Comparison of ENCODE assay signal across 10 cellular contexts in the genomic region with DNA sequence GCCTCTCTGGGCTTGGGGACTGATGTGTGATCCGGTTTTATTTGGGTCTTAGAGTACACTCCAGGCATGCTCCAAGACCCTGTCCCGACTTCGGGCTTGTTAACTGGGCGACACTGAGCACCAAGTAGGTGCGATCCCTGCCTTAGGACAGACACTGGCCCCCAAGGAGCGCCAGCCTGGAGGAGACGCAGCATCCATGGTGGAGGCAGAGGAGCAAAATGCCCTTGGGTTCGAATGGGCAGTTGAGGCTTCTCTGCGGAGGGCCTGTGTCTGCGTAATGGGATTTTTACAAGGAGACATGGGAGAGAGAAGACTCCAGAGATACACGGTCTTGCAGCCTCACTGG. TPM values are rescaled to one million over a fixed set of nuclear protein-coding genes. Genes with fewer than 3 reads are reported as not detected.
DNase-seq lines count a peak whose midpoint lies in the region; ATAC-seq, FAIRE-seq and TF ChIP-seq lines count a peak whose summit lies in the region.
"Had no signal": no experiment of that assay in that cellular context is flagged by ENCODE, and none has a peak within 500 bp of the region (broad histone marks: within the 10 kb centered on the region; RNA-seq: fewer than 3 reads in every experiment).

No MANE protein-coding gene starts in this region.

- H3K36me3 ChIP-seq in CD4-positive, alpha-beta memory T cell (ENCODE audit: insufficient read depth, low read length): peaks cover 18% of the 10 kb centered on the region
- H3K36me3 ChIP-seq in PC-3 (ENCODE audit: low read depth, low read length) (no peaks in the 10 kb centered on the region), endothelial cell of umbilical vein (ENCODE audit: control insufficient read depth in 2 of 2, extremely low read depth in 1 of 2, insufficient read depth in 2 of 2, low read length in 2 of 2) (peaks cover 0 to 3% of the 10 kb centered on the region in 2 experiments)

- dilution Hi-C loops in endothelial cell of umbilical vein (cut with MboI; ENCODE audit: extremely low pct_ligation_motif_present, low sequenced_read_pairs): no loop called here

- H3K9me1 ChIP-seq in endothelial cell of umbilical vein (replicated peaks; ENCODE audit: control insufficient read depth, extremely low read depth, insufficient read depth, low read length): no peaks in the 10 kb centered on the region

- peaks cover 40% of the 10 kb centered on the region for H3K4me1 ChIP-seq in CD4-positive, alpha-beta memory T cell (ENCODE audit: insufficient read depth, low read length)
- H3K4me1 ChIP-seq in PC-3 (ENCODE audit: insufficient read depth, low read length) (peaks cover 35% of the 10 kb centered on the region), endothelial cell of umbilical vein (ENCODE audit: control insufficient read depth, extremely low read depth, insufficient read depth, low read length) (peaks cover 40% of the 10 kb centered on the region)

- POLR2A ChIA-PET in CD4-positive, alpha-beta memory T cell (lab: Charles Lee; ENCODE audit: partially characterized antibody): interaction anchor here (1.0 to 3.0 kb wide), 9 partner anchors 12 to 434 kb away, joined by 3 to 35 read pairs (median 5); a partner anchor contains a TSS
- POLR2A ChIA-PET in PC-3 (lab: Charles Lee; ENCODE audit: unreplicated experiment): no interaction called here
- POLR2A ChIA-PET in endothelial cell of umbilical vein (lab: Charles Lee): no interaction called here

- no peaks in the 10 kb centered on the region for H3F3A ChIP-seq in PC-3 (ENCODE audit: low read length, unreplicated experiment)

- DNase-seq in CD4-positive, alpha-beta memory T cell: no peak
- DNase-seq in PC-3 (no peak), endothelial cell of umbilical vein (ENCODE audit: low read depth, low spot score) (no peak), osteocyte (ENCODE audit: extremely low spot score, unreplicated experiment) (no peak), NCI-H524 treated with DMSO at 0.1 percent for 48 hours (lab: John Stamatoyannopoulos, UW) (no peak), frontal cortex (ENCODE audit: low spot score in 2 of 2) (no peak), AML-193 (lab: John Stamatoyannopoulos, UW) (no peak)

- H3K79me2 ChIP-seq in PC-3 (ENCODE audit: low read length): peaks cover 38% of the 10 kb centered on the region
- H3K79me2 ChIP-seq in endothelial cell of umbilical vein (ENCODE audit: control insufficient read depth, insufficient read depth, low read length): peaks cover 26% of the 10 kb centered on the region

- no peak overlapping the region for H3K27ac ChIP-seq in CD4-positive, alpha-beta memory T cell (ENCODE audit: low read depth, low read length)
- H3K27ac ChIP-seq in PC-3 (ENCODE audit: low read length) (no peak overlapping the region), endothelial cell of umbilical vein (ENCODE audit: insufficient read depth, low read depth, low read length) (peak overlapping the region; percentile 21)

- no peaks in the 10 kb centered on the region for H3K9me3 Mint-ChIP-seq in CD4-positive, alpha-beta memory T cell
- no peaks in the 10 kb centered on the region for H3K9me3 Mint-ChIP-seq in osteocyte (ENCODE audit: unreplicated experiment)

- H3K9ac ChIP-seq in PC-3 (ENCODE audit: low read length): peak overlapping the region; percentile 94
- peak overlapping the region; percentile 39 for H3K9ac ChIP-seq in endothelial cell of umbilical vein (replicated peaks; ENCODE audit: extremely low read depth, insufficient read depth, low read length)

- FAIRE-seq in endothelial cell of umbilical vein (lab: Jason Lieb, UNC) (no peak), frontal cortex (lab: Jason Lieb, UNC) (no peak)

- peaks cover 0 to 5% of the 10 kb centered on the region in 2 donors for H3K27me3 Mint-ChIP-seq in CD4-positive, alpha-beta memory T cell
- no peaks in the 10 kb centered on the region for H3K27me3 Mint-ChIP-seq in osteocyte (ENCODE audit: unreplicated experiment)

- H3K27me3 ChIP-seq in CD4-positive, alpha-beta memory T cell (ENCODE audit: insufficient read depth, low read length): no peaks in the 10 kb centered on the region
- H3K27me3 ChIP-seq in PC-3 (ENCODE audit: low read length): peaks cover 3% of the 10 kb centered on the region; the same call in 1 of the 2 replicates
- peaks cover 0 to 2% of the 10 kb centered on the region in 2 experiments for H3K27me3 ChIP-seq in endothelial cell of umbilical vein (ENCODE audit: control insufficient read depth in 2 of 2, insufficient read depth in 2 of 2, low read length in 2 of 2)

- H3K4me1 Mint-ChIP-seq in CD4-positive, alpha-beta memory T cell: peaks cover 35 to 47% (median 41%) of the 10 kb centered on the region in 4 donors
- H3K4me1 Mint-ChIP-seq in osteocyte (ENCODE audit: unreplicated experiment): peaks cover 59% of the 10 kb centered on the region

- BruUV-seq in PC-3 (replicated peaks; lab: Mats Ljungman, UMichigan): TSS peak; percentile 77
- BruUV-seq in endothelial cell of umbilical vein (replicated peaks; lab: Mats Ljungman, UMichigan): TSS peak; percentile 39

- H4K20me1 ChIP-seq in PC-3 (ENCODE audit: low read length): no peaks in the 10 kb centered on the region
- H4K20me1 ChIP-seq in endothelial cell of umbilical vein (replicated peaks; ENCODE audit: control insufficient read depth, extremely low read depth, insufficient read depth, low read length): no peaks in the 10 kb centered on the region

- H3K36me3 Mint-ChIP-seq in CD4-positive, alpha-beta memory T cell: peaks cover 17 to 36% of the 10 kb centered on the region in 2 donors
- peaks cover 5% of the 10 kb centered on the region for H3K36me3 Mint-ChIP-seq in osteocyte (ENCODE audit: unreplicated experiment)

- CTCF ChIA-PET in CD4-positive, alpha-beta memory T cell (lab: Charles Lee; ENCODE audit: partially characterized antibody): interaction anchor here (5.8 kb wide), 1 partner anchor 19 kb away, joined by 31 read pairs; no protein-coding TSS in a partner anchor
- CTCF ChIA-PET in PC-3 (lab: Charles Lee) (interaction anchor here (0.6 kb wide), 1 partner anchor 17 kb away, joined by 3 read pairs; no protein-coding TSS in a partner anchor), endothelial cell of umbilical vein (lab: Charles Lee) (interaction anchor here (2.1 to 3.0 kb wide), 2 partner anchors 11 to 238 kb away, joined by 8 to 16 read pairs; no protein-coding TSS in a partner anchor)

- no peak overlapping the region for H3K4me3 ChIP-seq in CD4-positive, alpha-beta memory T cell (ENCODE audit: low read length in 2 of 2)
- H3K4me3 ChIP-seq in PC-3 (ENCODE audit: low read length) (peak overlapping the region; percentile 89), endothelial cell of umbilical vein (replicated peaks in 1 of 3; ENCODE audit: insufficient read depth in 1 of 3, low read depth in 1 of 3, low read length in 3 of 3) (peak overlapping the region in 2 of 3 experiments; percentile 76 to 83)

- no peak for ATAC-seq in PC-3
- no peak for ATAC-seq in GM21367 (IDR thresholded peaks at IDR 0.05; ENCODE audit: unreplicated experiment)

- peak overlapping the region; percentile 70 to 87 (median 80) for H3K4me3 Mint-ChIP-seq in CD4-positive, alpha-beta memory T cell
- H3K4me3 Mint-ChIP-seq in osteocyte (ENCODE audit: unreplicated experiment): peak overlapping the region; percentile 73

- intact Hi-C loops in CD4-positive, alpha-beta memory T cell (cut with micrococcal nuclease): loop anchor here (1.0 to 2.0 kb wide), 4 partner anchors 67 to 637 kb away; a partner anchor contains a TSS
- intact Hi-C loops in PC-3 (cut with micrococcal nuclease) (no loop called here), endothelial cell of umbilical vein (cut with micrococcal nuclease) (loop anchor here (1.0 kb wide), 2 partner anchors 8 to 18 kb away; no protein-coding TSS in a partner anchor)

- peak overlapping the region; percentile 95 for H3K4me2 ChIP-seq in PC-3 (ENCODE audit: low read length)
- H3K4me2 ChIP-seq in endothelial cell of umbilical vein (ENCODE audit: insufficient read depth, low read length): peak overlapping the region; percentile 91

- TF ChIP-seq POLR2A in endothelial cell of umbilical vein (IDR thresholded peaks at IDR 0.05; ENCODE audit: low read depth, low read length): no peak

- no peaks in the 10 kb centered on the region for H3K9me2 ChIP-seq in PC-3 (replicated peaks; ENCODE audit: low read length)

- H3K9me3 ChIP-seq in CD4-positive, alpha-beta memory T cell (ENCODE audit: control insufficient read depth in 1 of 2, low read length in 2 of 2): no peaks in the 10 kb centered on the region
- H3K9me3 ChIP-seq in PC-3 (ENCODE audit: low read length) (no peaks in the 10 kb centered on the region), endothelial cell of umbilical vein (replicated peaks; ENCODE audit: control insufficient read depth, insufficient read depth, low read length) (no peaks in the 10 kb centered on the region)

- H3K27ac Mint-ChIP-seq in CD4-positive, alpha-beta memory T cell: peak overlapping the region in 6 of 7 donors; percentile 44 to 90 (median 74)
- peak overlapping the region; percentile 88 for H3K27ac Mint-ChIP-seq in osteocyte (ENCODE audit: unreplicated experiment)

- H2AFZ ChIP-seq in PC-3 (ENCODE audit: low read length) (peak overlapping the region; percentile 92), endothelial cell of umbilical vein (ENCODE audit: low read depth, low read length) (peak overlapping the region; percentile 49)

- TF ChIP-seq CTCF in PC-3 (conservative IDR thresholded peaks at IDR 0.05; ENCODE audit: low read depth, low read length) (no peak), endothelial cell of umbilical vein (IDR thresholded peaks at IDR 0.05; ENCODE audit: extremely low read depth in 1 of 2, insufficient read depth in 1 of 2, low read depth in 1 of 2, low read length in 2 of 2) (no peak), osteocyte (IDR thresholded peaks at IDR 0.05) (no peak)

RNA-seq across cellular contexts. Expression of a gene that starts 0.6 kb away (rescaled TPM):
- total RNA-seq in CD4-positive, alpha-beta memory T cell: 100 to 1,000 TPM; 115 to 126 TPM
- 10 to 100 TPM; 13.5 to 44.6 TPM for polyA plus RNA-seq in CD4-positive, alpha-beta memory T cell
- 54.5 and 83.6 TPM in 2 replicates for total RNA-seq in PC-3 (2014; rRNA removed)
- total RNA-seq in endothelial cell of umbilical vein: 81.8 and 84.3 TPM in 2 replicates
- 54.9 and 61.1 TPM in 2 replicates for polyA plus RNA-seq in endothelial cell of umbilical vein
- 51.9 and 65.9 TPM in 2 replicates for polyA plus RNA-seq in endothelial cell of umbilical vein (2011; cell fraction: cytosol; rRNA removed)
- 178 and 190 TPM in 2 replicates for polyA plus RNA-seq in endothelial cell of umbilical vein (2011; cell fraction: nucleus; rRNA removed)
- 38.6 and 40.5 TPM in 2 replicates for polyA plus RNA-seq in endothelial cell of umbilical vein (2012)
- polyA minus RNA-seq in endothelial cell of umbilical vein: 75.4 and 78.6 TPM in 2 replicates
- 18.9 TPM for polyA minus RNA-seq in endothelial cell of umbilical vein (2011; cell fraction: cytosol; rRNA and poly(A)+ RNA removed)
- 88.2 and 102 TPM in 2 replicates for polyA minus RNA-seq in endothelial cell of umbilical vein (2011; cell fraction: nucleus; rRNA and poly(A)+ RNA removed)
- total RNA-seq in osteocyte: 69.3 and 70.4 TPM in 2 replicates
- 29.3 TPM for total RNA-seq in frontal cortex

RNA-seq across cellular contexts. Expression of a gene that starts 14.3 kb away (rescaled TPM):
- total RNA-seq in CD4-positive, alpha-beta memory T cell: not detected
- polyA plus RNA-seq in CD4-positive, alpha-beta memory T cell: not detected
- total RNA-seq in PC-3 (2014; rRNA removed) (not detected in 2 replicates), endothelial cell of umbilical vein (not detected in 2 replicates), osteocyte (not detected in 2 replicates), frontal cortex (not detected)
- polyA plus RNA-seq in endothelial cell of umbilical vein: not detected in 2 replicates
- not detected in 2 replicates for polyA plus RNA-seq in endothelial cell of umbilical vein (2011; cell fraction: cytosol; rRNA removed)
- not detected in 2 replicates for polyA plus RNA-seq in endothelial cell of umbilical vein (2011; cell fraction: nucleus; rRNA removed)
- not detected in 2 replicates for polyA plus RNA-seq in endothelial cell of umbilical vein (2012)
- polyA minus RNA-seq in endothelial cell of umbilical vein: not detected in 2 replicates
- not detected for polyA minus RNA-seq in endothelial cell of umbilical vein (2011; cell fraction: cytosol; rRNA and poly(A)+ RNA removed)
- polyA minus RNA-seq in endothelial cell of umbilical vein (2011; cell fraction: nucleus; rRNA and poly(A)+ RNA removed): not detected in 2 replicates
- total RNA-seq: HT1080, right cardiac atrium had no signal
- polyA plus RNA-seq: right cardiac atrium had no signal

RNA-seq across cellular contexts. Expression of a gene that starts 42.8 kb away (rescaled TPM):
- total RNA-seq in CD4-positive, alpha-beta memory T cell: not detected
- polyA plus RNA-seq in CD4-positive, alpha-beta memory T cell: not detected
- total RNA-seq in PC-3 (2014; rRNA removed) (not detected in 2 replicates), endothelial cell of umbilical vein (not detected in 2 replicates), osteocyte (3.0 and 4.0 TPM in 2 replicates), frontal cortex (not detected)
- not detected in 2 replicates for polyA plus RNA-seq in endothelial cell of umbilical vein
- not detected in 2 replicates for polyA plus RNA-seq in endothelial cell of umbilical vein (2011; cell fraction: cytosol; rRNA removed)
- not detected in 2 replicates for polyA plus RNA-seq in endothelial cell of umbilical vein (2011; cell fraction: nucleus; rRNA removed)
- not detected in 2 replicates for polyA plus RNA-seq in endothelial cell of umbilical vein (2012)
- polyA minus RNA-seq in endothelial cell of umbilical vein: not detected in 2 replicates
- polyA minus RNA-seq in endothelial cell of umbilical vein (2011; cell fraction: cytosol; rRNA and poly(A)+ RNA removed): not detected
- polyA minus RNA-seq in endothelial cell of umbilical vein (2011; cell fraction: nucleus; rRNA and poly(A)+ RNA removed): not detected in 2 replicates
- total RNA-seq: HT1080 had no signal

Comparison
In these comparisons a context has a peak if more than half of its experiments do, and no peak if none do; other contexts are left out.
1. H3K4me3 ChIP-seq: peak in PC-3 (single experiment) and endothelial cell of umbilical vein (2 of 3); none in CD4-positive, alpha-beta memory T cell (0 of 2).